Comparison of ENCODE assay signal across 1 cellular context in the genomic region with DNA sequence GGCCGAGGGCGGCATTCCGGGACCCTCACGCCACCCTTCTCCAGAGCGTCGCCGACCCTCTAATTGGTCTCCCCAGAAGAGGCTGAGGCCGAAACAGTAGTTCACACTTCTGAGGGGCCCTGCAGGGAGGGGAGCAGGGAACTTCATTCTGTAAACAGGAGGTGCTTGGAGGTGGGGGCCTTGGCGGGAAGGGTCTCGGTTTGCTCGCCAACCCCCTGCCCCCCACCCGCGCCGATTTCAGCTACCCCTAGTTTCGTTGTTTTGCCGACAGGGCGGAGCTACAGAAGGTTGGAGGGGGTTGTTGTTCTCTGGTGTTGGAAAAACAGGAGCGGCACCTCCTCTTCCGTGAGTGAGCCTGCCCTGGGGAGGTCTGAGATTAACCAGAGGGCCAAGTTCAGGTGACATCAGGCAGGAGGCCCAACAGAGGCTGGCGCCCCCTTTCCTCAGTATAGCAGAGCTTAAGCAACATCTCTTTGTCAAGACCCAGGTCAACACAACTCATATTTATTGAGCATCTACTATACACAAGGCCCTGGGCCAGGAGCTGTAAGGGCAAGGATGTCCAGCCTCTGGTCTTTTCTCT.
TF ChIP-seq lines count a peak whose summit lies in the region.

No MANE protein-coding gene starts in this region.

TF ChIP-seq in HepG2, 621 proteins besides CTCF, POLR2A, EP300 and RAD21 (continued from another document and continues in another):
- TF ChIP-seq, protein P1, sequence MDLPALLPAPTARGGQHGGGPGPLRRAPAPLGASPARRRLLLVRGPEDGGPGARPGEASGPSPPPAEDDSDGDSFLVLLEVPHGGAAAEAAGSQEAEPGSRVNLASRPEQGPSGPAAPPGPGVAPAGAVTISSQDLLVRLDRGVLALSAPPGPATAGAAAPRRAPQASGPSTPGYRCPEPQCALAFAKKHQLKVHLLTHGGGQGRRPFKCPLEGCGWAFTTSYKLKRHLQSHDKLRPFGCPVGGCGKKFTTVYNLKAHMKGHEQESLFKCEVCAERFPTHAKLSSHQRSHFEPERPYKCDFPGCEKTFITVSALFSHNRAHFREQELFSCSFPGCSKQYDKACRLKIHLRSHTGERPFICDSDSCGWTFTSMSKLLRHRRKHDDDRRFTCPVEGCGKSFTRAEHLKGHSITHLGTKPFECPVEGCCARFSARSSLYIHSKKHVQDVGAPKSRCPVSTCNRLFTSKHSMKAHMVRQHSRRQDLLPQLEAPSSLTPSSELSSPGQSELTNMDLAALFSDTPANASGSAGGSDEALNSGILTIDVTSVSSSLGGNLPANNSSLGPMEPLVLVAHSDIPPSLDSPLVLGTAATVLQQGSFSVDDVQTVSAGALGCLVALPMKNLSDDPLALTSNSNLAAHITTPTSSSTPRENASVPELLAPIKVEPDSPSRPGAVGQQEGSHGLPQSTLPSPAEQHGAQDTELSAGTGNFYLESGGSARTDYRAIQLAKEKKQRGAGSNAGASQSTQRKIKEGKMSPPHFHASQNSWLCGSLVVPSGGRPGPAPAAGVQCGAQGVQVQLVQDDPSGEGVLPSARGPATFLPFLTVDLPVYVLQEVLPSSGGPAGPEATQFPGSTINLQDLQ (CRISPR knock-in tag; IDR thresholded peaks at IDR 0.05): no peak
- TF ChIP-seq, protein P2, sequence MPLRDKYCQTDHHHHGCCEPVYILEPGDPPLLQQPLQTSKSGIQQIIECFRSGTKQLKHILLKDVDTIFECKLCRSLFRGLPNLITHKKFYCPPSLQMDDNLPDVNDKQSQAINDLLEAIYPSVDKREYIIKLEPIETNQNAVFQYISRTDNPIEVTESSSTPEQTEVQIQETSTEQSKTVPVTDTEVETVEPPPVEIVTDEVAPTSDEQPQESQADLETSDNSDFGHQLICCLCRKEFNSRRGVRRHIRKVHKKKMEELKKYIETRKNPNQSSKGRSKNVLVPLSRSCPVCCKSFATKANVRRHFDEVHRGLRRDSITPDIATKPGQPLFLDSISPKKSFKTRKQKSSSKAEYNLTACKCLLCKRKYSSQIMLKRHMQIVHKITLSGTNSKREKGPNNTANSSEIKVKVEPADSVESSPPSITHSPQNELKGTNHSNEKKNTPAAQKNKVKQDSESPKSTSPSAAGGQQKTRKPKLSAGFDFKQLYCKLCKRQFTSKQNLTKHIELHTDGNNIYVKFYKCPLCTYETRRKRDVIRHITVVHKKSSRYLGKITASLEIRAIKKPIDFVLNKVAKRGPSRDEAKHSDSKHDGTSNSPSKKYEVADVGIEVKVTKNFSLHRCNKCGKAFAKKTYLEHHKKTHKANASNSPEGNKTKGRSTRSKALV (CRISPR knock-in tag; IDR thresholded peaks at IDR 0.05): no peak
- TF ChIP-seq SMARCE1 (IDR thresholded peaks at IDR 0.05; ENCODE audit: borderline replicate concordance) (no peak), ZFP36 (IDR thresholded peaks at IDR 0.05; ENCODE audit: borderline replicate concordance, low read depth, low read length, partially characterized antibody) (no peak), ZNF607 (CRISPR knock-in tag; IDR thresholded peaks at IDR 0.05; ENCODE audit: borderline replicate concordance) (no peak), HDAC2 (CRISPR knock-in tag; IDR thresholded peaks at IDR 0.05) (peak; percentile 78; the same call in 1 of the 2 replicates), ZKSCAN8 (CRISPR knock-in tag; IDR thresholded peaks at IDR 0.05; ENCODE audit: borderline replicate concordance) (no peak), THYN1 (CRISPR knock-in tag; IDR thresholded peaks at IDR 0.05; ENCODE audit: borderline replicate concordance, low read depth) (no peak), SMAD9 (CRISPR knock-in tag; IDR thresholded peaks at IDR 0.05) (no peak), DNMT1 (CRISPR knock-in tag; IDR thresholded peaks at IDR 0.05) (no peak), ZNF260 (CRISPR knock-in tag; IDR thresholded peaks at IDR 0.05; ENCODE audit: borderline replicate concordance, low read depth) (no peak), HOXA5 (CRISPR knock-in tag; IDR thresholded peaks at IDR 0.05) (no peak), SP2 (CRISPR knock-in tag; IDR thresholded peaks at IDR 0.05) (no peak), MBD4 (IDR thresholded peaks at IDR 0.05; ENCODE audit: borderline replicate concordance, low read length) (no peak), CCAR2 (optimal IDR thresholded peaks at IDR 0.05; ENCODE audit: low read depth, low read length) (no peak), SMC3 (IDR thresholded peaks at IDR 0.05; ENCODE audit: low read length) (no peak), SRF (IDR thresholded peaks at IDR 0.05; ENCODE audit: low read depth, low read length) (no peak), NFE2L1 (CRISPR knock-in tag; IDR thresholded peaks at IDR 0.05; ENCODE audit: borderline replicate concordance) (no peak), ELF3 (CRISPR knock-in tag; IDR thresholded peaks at IDR 0.05) (peak; percentile 90), ZKSCAN5 (CRISPR knock-in tag; IDR thresholded peaks at IDR 0.05) (no peak), ARNT (IDR thresholded peaks at IDR 0.05) (no peak), FLYWCH1 (CRISPR knock-in tag; IDR thresholded peaks at IDR 0.05) (no peak), RFXANK (CRISPR knock-in tag; IDR thresholded peaks at IDR 0.05) (no peak), SIX4 (CRISPR knock-in tag; IDR thresholded peaks at IDR 0.05) (no peak)
- TF ChIP-seq, protein P3, sequence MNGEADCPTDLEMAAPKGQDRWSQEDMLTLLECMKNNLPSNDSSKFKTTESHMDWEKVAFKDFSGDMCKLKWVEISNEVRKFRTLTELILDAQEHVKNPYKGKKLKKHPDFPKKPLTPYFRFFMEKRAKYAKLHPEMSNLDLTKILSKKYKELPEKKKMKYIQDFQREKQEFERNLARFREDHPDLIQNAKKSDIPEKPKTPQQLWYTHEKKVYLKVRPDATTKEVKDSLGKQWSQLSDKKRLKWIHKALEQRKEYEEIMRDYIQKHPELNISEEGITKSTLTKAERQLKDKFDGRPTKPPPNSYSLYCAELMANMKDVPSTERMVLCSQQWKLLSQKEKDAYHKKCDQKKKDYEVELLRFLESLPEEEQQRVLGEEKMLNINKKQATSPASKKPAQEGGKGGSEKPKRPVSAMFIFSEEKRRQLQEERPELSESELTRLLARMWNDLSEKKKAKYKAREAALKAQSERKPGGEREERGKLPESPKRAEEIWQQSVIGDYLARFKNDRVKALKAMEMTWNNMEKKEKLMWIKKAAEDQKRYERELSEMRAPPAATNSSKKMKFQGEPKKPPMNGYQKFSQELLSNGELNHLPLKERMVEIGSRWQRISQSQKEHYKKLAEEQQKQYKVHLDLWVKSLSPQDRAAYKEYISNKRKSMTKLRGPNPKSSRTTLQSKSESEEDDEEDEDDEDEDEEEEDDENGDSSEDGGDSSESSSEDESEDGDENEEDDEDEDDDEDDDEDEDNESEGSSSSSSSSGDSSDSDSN (CRISPR knock-in tag; IDR thresholded peaks at IDR 0.05): no peak; the same call in 1 of the 2 replicates
- TF ChIP-seq, protein P4, sequence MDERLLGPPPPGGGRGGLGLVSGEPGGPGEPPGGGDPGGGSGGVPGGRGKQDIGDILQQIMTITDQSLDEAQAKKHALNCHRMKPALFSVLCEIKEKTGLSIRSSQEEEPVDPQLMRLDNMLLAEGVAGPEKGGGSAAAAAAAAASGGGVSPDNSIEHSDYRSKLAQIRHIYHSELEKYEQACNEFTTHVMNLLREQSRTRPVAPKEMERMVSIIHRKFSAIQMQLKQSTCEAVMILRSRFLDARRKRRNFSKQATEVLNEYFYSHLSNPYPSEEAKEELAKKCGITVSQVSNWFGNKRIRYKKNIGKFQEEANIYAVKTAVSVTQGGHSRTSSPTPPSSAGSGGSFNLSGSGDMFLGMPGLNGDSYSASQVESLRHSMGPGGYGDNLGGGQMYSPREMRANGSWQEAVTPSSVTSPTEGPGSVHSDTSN (CRISPR knock-in tag; IDR thresholded peaks at IDR 0.05): no peak
- TF ChIP-seq, protein P5, sequence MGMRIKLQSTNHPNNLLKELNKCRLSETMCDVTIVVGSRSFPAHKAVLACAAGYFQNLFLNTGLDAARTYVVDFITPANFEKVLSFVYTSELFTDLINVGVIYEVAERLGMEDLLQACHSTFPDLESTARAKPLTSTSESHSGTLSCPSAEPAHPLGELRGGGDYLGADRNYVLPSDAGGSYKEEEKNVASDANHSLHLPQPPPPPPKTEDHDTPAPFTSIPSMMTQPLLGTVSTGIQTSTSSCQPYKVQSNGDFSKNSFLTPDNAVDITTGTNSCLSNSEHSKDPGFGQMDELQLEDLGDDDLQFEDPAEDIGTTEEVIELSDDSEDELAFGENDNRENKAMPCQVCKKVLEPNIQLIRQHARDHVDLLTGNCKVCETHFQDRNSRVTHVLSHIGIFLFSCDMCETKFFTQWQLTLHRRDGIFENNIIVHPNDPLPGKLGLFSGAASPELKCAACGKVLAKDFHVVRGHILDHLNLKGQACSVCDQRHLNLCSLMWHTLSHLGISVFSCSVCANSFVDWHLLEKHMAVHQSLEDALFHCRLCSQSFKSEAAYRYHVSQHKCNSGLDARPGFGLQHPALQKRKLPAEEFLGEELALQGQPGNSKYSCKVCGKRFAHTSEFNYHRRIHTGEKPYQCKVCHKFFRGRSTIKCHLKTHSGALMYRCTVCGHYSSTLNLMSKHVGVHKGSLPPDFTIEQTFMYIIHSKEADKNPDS (CRISPR knock-in tag; IDR thresholded peaks at IDR 0.05): peak; percentile 65; the same call in 1 of the 2 replicates
- TF ChIP-seq, protein P6, sequence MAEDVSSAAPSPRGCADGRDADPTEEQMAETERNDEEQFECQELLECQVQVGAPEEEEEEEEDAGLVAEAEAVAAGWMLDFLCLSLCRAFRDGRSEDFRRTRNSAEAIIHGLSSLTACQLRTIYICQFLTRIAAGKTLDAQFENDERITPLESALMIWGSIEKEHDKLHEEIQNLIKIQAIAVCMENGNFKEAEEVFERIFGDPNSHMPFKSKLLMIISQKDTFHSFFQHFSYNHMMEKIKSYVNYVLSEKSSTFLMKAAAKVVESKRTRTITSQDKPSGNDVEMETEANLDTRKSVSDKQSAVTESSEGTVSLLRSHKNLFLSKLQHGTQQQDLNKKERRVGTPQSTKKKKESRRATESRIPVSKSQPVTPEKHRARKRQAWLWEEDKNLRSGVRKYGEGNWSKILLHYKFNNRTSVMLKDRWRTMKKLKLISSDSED (CRISPR knock-in tag; IDR thresholded peaks at IDR 0.05): no peak
- TF ChIP-seq, protein P7, sequence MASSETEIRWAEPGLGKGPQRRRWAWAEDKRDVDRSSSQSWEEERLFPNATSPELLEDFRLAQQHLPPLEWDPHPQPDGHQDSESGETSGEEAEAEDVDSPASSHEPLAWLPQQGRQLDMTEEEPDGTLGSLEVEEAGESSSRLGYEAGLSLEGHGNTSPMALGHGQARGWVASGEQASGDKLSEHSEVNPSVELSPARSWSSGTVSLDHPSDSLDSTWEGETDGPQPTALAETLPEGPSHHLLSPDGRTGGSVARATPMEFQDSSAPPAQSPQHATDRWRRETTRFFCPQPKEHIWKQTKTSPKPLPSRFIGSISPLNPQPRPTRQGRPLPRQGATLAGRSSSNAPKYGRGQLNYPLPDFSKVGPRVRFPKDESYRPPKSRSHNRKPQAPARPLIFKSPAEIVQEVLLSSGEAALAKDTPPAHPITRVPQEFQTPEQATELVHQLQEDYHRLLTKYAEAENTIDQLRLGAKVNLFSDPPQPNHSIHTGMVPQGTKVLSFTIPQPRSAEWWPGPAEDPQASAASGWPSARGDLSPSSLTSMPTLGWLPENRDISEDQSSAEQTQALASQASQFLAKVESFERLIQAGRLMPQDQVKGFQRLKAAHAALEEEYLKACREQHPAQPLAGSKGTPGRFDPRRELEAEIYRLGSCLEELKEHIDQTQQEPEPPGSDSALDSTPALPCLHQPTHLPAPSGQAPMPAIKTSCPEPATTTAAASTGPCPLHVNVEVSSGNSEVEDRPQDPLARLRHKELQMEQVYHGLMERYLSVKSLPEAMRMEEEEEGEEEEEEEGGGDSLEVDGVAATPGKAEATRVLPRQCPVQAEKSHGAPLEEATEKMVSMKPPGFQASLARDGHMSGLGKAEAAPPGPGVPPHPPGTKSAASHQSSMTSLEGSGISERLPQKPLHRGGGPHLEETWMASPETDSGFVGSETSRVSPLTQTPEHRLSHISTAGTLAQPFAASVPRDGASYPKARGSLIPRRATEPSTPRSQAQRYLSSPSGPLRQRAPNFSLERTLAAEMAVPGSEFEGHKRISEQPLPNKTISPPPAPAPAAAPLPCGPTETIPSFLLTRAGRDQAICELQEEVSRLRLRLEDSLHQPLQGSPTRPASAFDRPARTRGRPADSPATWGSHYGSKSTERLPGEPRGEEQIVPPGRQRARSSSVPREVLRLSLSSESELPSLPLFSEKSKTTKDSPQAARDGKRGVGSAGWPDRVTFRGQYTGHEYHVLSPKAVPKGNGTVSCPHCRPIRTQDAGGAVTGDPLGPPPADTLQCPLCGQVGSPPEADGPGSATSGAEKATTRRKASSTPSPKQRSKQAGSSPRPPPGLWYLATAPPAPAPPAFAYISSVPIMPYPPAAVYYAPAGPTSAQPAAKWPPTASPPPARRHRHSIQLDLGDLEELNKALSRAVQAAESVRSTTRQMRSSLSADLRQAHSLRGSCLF (CRISPR knock-in tag; IDR thresholded peaks at IDR 0.05; ENCODE audit: borderline replicate concordance): no peak
- TF ChIP-seq, protein P8, sequence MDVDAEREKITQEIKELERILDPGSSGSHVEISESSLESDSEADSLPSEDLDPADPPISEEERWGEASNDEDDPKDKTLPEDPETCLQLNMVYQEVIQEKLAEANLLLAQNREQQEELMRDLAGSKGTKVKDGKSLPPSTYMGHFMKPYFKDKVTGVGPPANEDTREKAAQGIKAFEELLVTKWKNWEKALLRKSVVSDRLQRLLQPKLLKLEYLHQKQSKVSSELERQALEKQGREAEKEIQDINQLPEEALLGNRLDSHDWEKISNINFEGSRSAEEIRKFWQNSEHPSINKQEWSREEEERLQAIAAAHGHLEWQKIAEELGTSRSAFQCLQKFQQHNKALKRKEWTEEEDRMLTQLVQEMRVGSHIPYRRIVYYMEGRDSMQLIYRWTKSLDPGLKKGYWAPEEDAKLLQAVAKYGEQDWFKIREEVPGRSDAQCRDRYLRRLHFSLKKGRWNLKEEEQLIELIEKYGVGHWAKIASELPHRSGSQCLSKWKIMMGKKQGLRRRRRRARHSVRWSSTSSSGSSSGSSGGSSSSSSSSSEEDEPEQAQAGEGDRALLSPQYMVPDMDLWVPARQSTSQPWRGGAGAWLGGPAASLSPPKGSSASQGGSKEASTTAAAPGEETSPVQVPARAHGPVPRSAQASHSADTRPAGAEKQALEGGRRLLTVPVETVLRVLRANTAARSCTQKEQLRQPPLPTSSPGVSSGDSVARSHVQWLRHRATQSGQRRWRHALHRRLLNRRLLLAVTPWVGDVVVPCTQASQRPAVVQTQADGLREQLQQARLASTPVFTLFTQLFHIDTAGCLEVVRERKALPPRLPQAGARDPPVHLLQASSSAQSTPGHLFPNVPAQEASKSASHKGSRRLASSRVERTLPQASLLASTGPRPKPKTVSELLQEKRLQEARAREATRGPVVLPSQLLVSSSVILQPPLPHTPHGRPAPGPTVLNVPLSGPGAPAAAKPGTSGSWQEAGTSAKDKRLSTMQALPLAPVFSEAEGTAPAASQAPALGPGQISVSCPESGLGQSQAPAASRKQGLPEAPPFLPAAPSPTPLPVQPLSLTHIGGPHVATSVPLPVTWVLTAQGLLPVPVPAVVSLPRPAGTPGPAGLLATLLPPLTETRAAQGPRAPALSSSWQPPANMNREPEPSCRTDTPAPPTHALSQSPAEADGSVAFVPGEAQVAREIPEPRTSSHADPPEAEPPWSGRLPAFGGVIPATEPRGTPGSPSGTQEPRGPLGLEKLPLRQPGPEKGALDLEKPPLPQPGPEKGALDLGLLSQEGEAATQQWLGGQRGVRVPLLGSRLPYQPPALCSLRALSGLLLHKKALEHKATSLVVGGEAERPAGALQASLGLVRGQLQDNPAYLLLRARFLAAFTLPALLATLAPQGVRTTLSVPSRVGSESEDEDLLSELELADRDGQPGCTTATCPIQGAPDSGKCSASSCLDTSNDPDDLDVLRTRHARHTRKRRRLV (CRISPR knock-in tag; IDR thresholded peaks at IDR 0.05): no peak
- TF ChIP-seq, protein P9, sequence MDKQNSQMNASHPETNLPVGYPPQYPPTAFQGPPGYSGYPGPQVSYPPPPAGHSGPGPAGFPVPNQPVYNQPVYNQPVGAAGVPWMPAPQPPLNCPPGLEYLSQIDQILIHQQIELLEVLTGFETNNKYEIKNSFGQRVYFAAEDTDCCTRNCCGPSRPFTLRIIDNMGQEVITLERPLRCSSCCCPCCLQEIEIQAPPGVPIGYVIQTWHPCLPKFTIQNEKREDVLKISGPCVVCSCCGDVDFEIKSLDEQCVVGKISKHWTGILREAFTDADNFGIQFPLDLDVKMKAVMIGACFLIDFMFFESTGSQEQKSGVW (CRISPR knock-in tag; IDR thresholded peaks at IDR 0.05; ENCODE audit: borderline replicate concordance): no peak
